15 cellular contexts compared by ENCODE assay signal in genomic region chr13:43391021-43391420, GRCh38.
DNase-seq lines count a peak whose midpoint lies in the region; ATAC-seq and TF ChIP-seq lines count a peak whose summit lies in the region.
"Had no signal": no experiment of that assay in that cellular context is flagged by ENCODE, and none has a peak within 500 bp of the region (broad histone marks: within the 10 kb centered on the region; RNA-seq: fewer than 3 reads in every experiment).

No MANE protein-coding gene starts in this region.

- no peaks in the 10 kb centered on the region for H3K4me1 ChIP-seq in ascending aorta
- H3K4me1 ChIP-seq: breast epithelium had no signal

- in situ Hi-C loops in ACHN (cut with HindIII; ENCODE audit: low pct_ligation_motif_present, low pct_unique_long_range_greater_than_20kb, low sequenced_read_pairs), result no loop called here

- DNase-seq in UCSD-AML1 (lab: John Stamatoyannopoulos, UW; ENCODE audit: unreplicated experiment) (peak; percentile 24), ACHN (no peak), NCI-H2171 treated with DMSO at 0.1 percent for 48 hours (lab: John Stamatoyannopoulos, UW) (no peak), cerebellum (ENCODE audit: low spot score) (no peak), ascending aorta (ENCODE audit: low spot score in 2 of 2) (no peak)
- DNase-seq: left ventricle myocardium superior, NCI-H1092 treated with DMSO at 0.1 percent for 48 hours, PC-9, spleen, SW 1271 had no signal

- H3K27ac ChIP-seq in ascending aorta, result no peak overlapping the region
- H3K27ac ChIP-seq: breast epithelium, PC-9, spleen had no signal

- no peaks in the 10 kb centered on the region for H3K27me3 ChIP-seq in ascending aorta
- H3K27me3 ChIP-seq: breast epithelium, spleen had no signal

- TF ChIP-seq CTCF in ascending aorta (IDR thresholded peaks at IDR 0.05), result no peak

- H3K4me3 ChIP-seq in ascending aorta, result no peak overlapping the region
- H3K4me3 ChIP-seq: breast epithelium, PC-9, spleen had no signal

- H3K36me3 ChIP-seq in ascending aorta, result no peaks in the 10 kb centered on the region
- H3K36me3 ChIP-seq: breast epithelium, spleen had no signal

- peak; percentile 25 for ATAC-seq in GM18502 (IDR thresholded peaks at IDR 0.05; ENCODE audit: poor library complexity, unreplicated experiment)
- ATAC-seq in GM21723 (IDR thresholded peaks at IDR 0.05; ENCODE audit: unreplicated experiment), result peak; percentile 12
- ATAC-seq in HG03354 (IDR thresholded peaks at IDR 0.05; ENCODE audit: poor library complexity, severe bottlenecking, unreplicated experiment), result peak; percentile 17
- ATAC-seq: activated CD4-positive, CD25-positive, alpha-beta regulatory T cell treated with anti-CD3 and anti-CD28 coated beads, Interleukin-2, amount 50 U/mL, for 24 hours; left ventricle myocardium superior had no signal

- H3K9me3 ChIP-seq in ascending aorta, result no peaks in the 10 kb centered on the region
- H3K9me3 ChIP-seq: breast epithelium, spleen had no signal

- intact Hi-C loops in ascending aorta (cut with DNase I), result no loop called here
